In genomic region chr10:68828833-68829232, GRCh38 we compare ENCODE assay signal across 13 cellular contexts. TPM values are rescaled to one million over a fixed set of nuclear protein-coding genes. Genes with fewer than 3 reads are reported as not detected.
A peak's percentile ranks its signal among the peaks of the same experiment; 100 is the strongest.
DNase-seq lines count a peak whose midpoint lies in the region; ATAC-seq, FAIRE-seq and TF ChIP-seq lines count a peak whose summit lies in the region.
"Had no signal": no experiment of that assay in that cellular context is flagged by ENCODE, and none has a peak within 500 bp of the region (broad histone marks: within the 10 kb centered on the region; RNA-seq: fewer than 3 reads in every experiment).

No MANE protein-coding gene starts in this region.

- H3K36me3 ChIP-seq in HepG2 (replicated peaks in 1 of 2; ENCODE audit: control insufficient read depth in 1 of 2, insufficient read depth in 2 of 2, low read length in 2 of 2) (no peaks in the 10 kb centered on the region), right lobe of liver (no peaks in the 10 kb centered on the region)
- H3K36me3 ChIP-seq: WERI-Rb-1 had no signal

- H3K4me3 ChIP-seq in HepG2 (replicated peaks in 1 of 3; ENCODE audit: insufficient read depth in 1 of 3, low read depth in 2 of 3, low read length in 3 of 3) (peak overlapping the region in 1 of 3 experiments; percentile 70; a peak in 2 of 6 replicates), right lobe of liver (no peak overlapping the region)

- DNase-seq in HepG2 (ENCODE audit: low spot score) (no peak), right lobe of liver (no peak), T-cell (no peak), left kidney (ENCODE audit: low read depth, low spot score) (peak; percentile 15), HK-2 (ENCODE audit: unreplicated experiment) (no peak), HCEC 1CT (no peak), UCSD-AML1 (lab: John Stamatoyannopoulos, UW; ENCODE audit: unreplicated experiment) (no peak)
- DNase-seq: NCI-H1048, SIG-M5 had no signal

- no peak overlapping the region for H3K9ac ChIP-seq in HepG2 (ENCODE audit: insufficient read depth, low read depth, low read length)

- H2AFZ ChIP-seq in HepG2 (ENCODE audit: low read length), result no peak overlapping the region

- FAIRE-seq in HepG2 (lab: Jason Lieb, UNC), result no peak

- peak overlapping the region; percentile 54 to 65 (median 55) for H3K4me3 Mint-ChIP-seq in T-cell

- POLR2A ChIA-PET in HepG2 (lab: Yijun Ruan, JAX), result interaction anchor here (1.9 to 3.2 kb wide), 3 partner anchors 20 to 47 kb away, joined by 8 to 31 read pairs (median 26); no protein-coding TSS in a partner anchor
- POLR2A ChIA-PET in T-cell (lab: Charles Lee), result interaction anchor here in 1 of 2 donors (0.6 kb wide), 1 partner anchor 9 kb away, joined by 3 read pairs; no protein-coding TSS in a partner anchor

- H3K27me3 Mint-ChIP-seq in T-cell, result peaks cover 0 to 3% of the 10 kb centered on the region in 2 donors

- H3K4me1 Mint-ChIP-seq in T-cell, result peaks cover 5 to 21% (median 20%) of the 10 kb centered on the region in 3 donors

- no peaks in the 10 kb centered on the region for H3K9me3 Mint-ChIP-seq in T-cell
- H3K9me3 Mint-ChIP-seq: dendritic cell treated with granulocyte-macrophage colony-stimulating factor and Interleukin-4, amounts not matched to agents 40 ng/mL and 50 ng/mL, for 4 days had no signal

- BruUV-seq in HepG2 (replicated peaks; lab: Mats Ljungman, UMichigan), result TSS peak; percentile 68

- H3K9me3 ChIP-seq in HepG2 (ENCODE audit: low read length), result no peaks in the 10 kb centered on the region
- no peaks in the 10 kb centered on the region for H3K9me3 ChIP-seq in right lobe of liver

- WGBS in HepG2 (ENCODE audit: low lambda C conversion rate), result 96% methylated on average over 10 of the region's 10 CpGs
- whole genome bisulfite sequencing in right lobe of liver (ENCODE audit: insufficient coverage, low coverage, low lambda C conversion rate, missing lambda C conversion rate), result 85% methylated on average over 10 of the region's 10 CpGs

- no peaks in the 10 kb centered on the region for H4K20me1 ChIP-seq in HepG2 (ENCODE audit: insufficient read depth, low read length)

- in situ Hi-C loops in HepG2 (cut with HindIII; ENCODE audit: extremely low pct_ligation_motif_present, low pct_unique_long_range_greater_than_20kb), result no loop called here

- no peak overlapping the region for H3K27ac ChIP-seq in HepG2 (ENCODE audit: extremely low read length, insufficient read depth, low read length)
- no peak overlapping the region for H3K27ac ChIP-seq in right lobe of liver

- TF ChIP-seq CTCF in HepG2 (CRISPR knock-in tag; IDR thresholded peaks at IDR 0.05) (no peak), right lobe of liver (IDR thresholded peaks at IDR 0.05) (no peak)

- intact Hi-C loops in HepG2 (cut with micrococcal nuclease; ENCODE audit: unreplicated experiment), result loop anchor here (5.0 kb wide), 1 partner anchor 48 kb away; no protein-coding TSS in a partner anchor
- intact Hi-C loops in right lobe of liver (cut with DNase I), result no loop called here

- ATAC-seq in HepG2, result no peak
- ATAC-seq in right lobe of liver, result no peak
- no peak for ATAC-seq in T-cell (replicated peaks in 1 of 4)
- no peak for ATAC-seq in GM18511 (IDR thresholded peaks at IDR 0.05; ENCODE audit: unreplicated experiment)

- no peak for TF ChIP-seq RAD21 in HepG2 (CRISPR knock-in tag; IDR thresholded peaks at IDR 0.05)

- TF ChIP-seq EP300 in HepG2 (IDR thresholded peaks at IDR 0.05; ENCODE audit: low read depth in 2 of 2, low read length in 2 of 2) (no peak), HepG2 (CRISPR knock-in tag; IDR thresholded peaks at IDR 0.05; ENCODE audit: borderline replicate concordance) (no peak)

- H3K27me3 ChIP-seq in HepG2 (ENCODE audit: control insufficient read depth in 1 of 2, insufficient read depth in 2 of 2, low read length in 2 of 2), result no peaks in the 10 kb centered on the region
- H3K27me3 ChIP-seq in right lobe of liver, result no peaks in the 10 kb centered on the region

- TF ChIP-seq POLR2A in HepG2 (IDR thresholded peaks at IDR 0.05; ENCODE audit: insufficient read depth in 1 of 2, low read depth in 2 of 2, low read length in 2 of 2) (no peak), right lobe of liver (IDR thresholded peaks at IDR 0.05) (no peak)

- no peak overlapping the region for H3K27ac Mint-ChIP-seq in T-cell
- H3K27ac Mint-ChIP-seq: dendritic cell treated with granulocyte-macrophage colony-stimulating factor and Interleukin-4, amounts not matched to agents 40 ng/mL and 50 ng/mL, for 4 days had no signal

- no peaks in the 10 kb centered on the region for H3K79me2 ChIP-seq in HepG2 (ENCODE audit: insufficient read depth, low read length)

- H3K36me3 Mint-ChIP-seq in T-cell, result no peaks in the 10 kb centered on the region

- CTCF ChIA-PET in HepG2 (lab: Yijun Ruan, JAX; ENCODE audit: low intra/inter-chr PET ratio, low total read pairs) (no interaction called here), T-cell (lab: Charles Lee) (no interaction called here)

- H3K4me1 ChIP-seq in HepG2 (ENCODE audit: insufficient read depth, low read length) (peaks cover 19% of the 10 kb centered on the region), right lobe of liver (peaks cover 0 to 3% (median 0%) of the 10 kb centered on the region in 4 donors)

- peak overlapping the region; percentile 77; the same call in 1 of the 2 replicates for H3K4me2 ChIP-seq in HepG2 (ENCODE audit: low read depth, low read length)

TF ChIP-seq in HepG2, 621 proteins besides CTCF, POLR2A, EP300 and RAD21:
- TF ChIP-seq, protein P1, sequence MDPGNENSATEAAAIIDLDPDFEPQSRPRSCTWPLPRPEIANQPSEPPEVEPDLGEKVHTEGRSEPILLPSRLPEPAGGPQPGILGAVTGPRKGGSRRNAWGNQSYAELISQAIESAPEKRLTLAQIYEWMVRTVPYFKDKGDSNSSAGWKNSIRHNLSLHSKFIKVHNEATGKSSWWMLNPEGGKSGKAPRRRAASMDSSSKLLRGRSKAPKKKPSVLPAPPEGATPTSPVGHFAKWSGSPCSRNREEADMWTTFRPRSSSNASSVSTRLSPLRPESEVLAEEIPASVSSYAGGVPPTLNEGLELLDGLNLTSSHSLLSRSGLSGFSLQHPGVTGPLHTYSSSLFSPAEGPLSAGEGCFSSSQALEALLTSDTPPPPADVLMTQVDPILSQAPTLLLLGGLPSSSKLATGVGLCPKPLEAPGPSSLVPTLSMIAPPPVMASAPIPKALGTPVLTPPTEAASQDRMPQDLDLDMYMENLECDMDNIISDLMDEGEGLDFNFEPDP (CRISPR knock-in tag; conservative IDR thresholded peaks at IDR 0.05), result 0 out of 2 replicates have a peak, but pooled peaks have one; percentile 30
- TF ChIP-seq FLYWCH1 (CRISPR knock-in tag; IDR thresholded peaks at IDR 0.05) (no peak), ZNF7 (CRISPR knock-in tag; IDR thresholded peaks at IDR 0.05) (peak; percentile 96), ZNF317 (CRISPR knock-in tag; IDR thresholded peaks at IDR 0.05) (0 out of 2 replicates have a peak, but pooled peaks have one; percentile 5), SNAI1 (CRISPR knock-in tag; IDR thresholded peaks at IDR 0.05; ENCODE audit: borderline replicate concordance) (no peak), SMARCC2 (IDR thresholded peaks at IDR 0.05) (no peak)
TF ChIP-seq in HepG2: peak in this region for 3.

RNA-seq across cellular contexts. Expression of gene STOX1, which starts 1.5 kb away (rescaled TPM):
- total RNA-seq in HepG2 (2016; rRNA removed; fragmentation: Illumina TruSeq; extraction: Trizol) (6.0 and 9.4 TPM in 2 replicates), right lobe of liver (under 1 TPM in 5 of 6 experiments, not detected in 1; 0.12 to 0.81 (median 0.20) TPM), T-cell (1 to 10 TPM in 1 of 5 donors, under 1 TPM in 4; 0.16 to 1.1 (median 0.50) TPM)
- 3.1 and 3.8 TPM in 2 replicates for total RNA-seq in HepG2 (2016; cell fraction: cytosol; rRNA removed; fragmentation: Illumina TruSeq; extraction: Trizol; ENCODE audit: low read depth)
- total RNA-seq in HepG2 (2016; cell fraction: insoluble cytoplasmic fraction; rRNA removed; fragmentation: Illumina TruSeq; extraction: Trizol), result 5.8 and 8.1 TPM in 2 replicates
- 5.7 and 6.4 TPM in 2 replicates for total RNA-seq in HepG2 (2016; cell fraction: membrane; rRNA removed; fragmentation: Illumina TruSeq; extraction: Trizol)
- total RNA-seq in HepG2 (2016; cell fraction: nucleus; rRNA removed; fragmentation: Illumina TruSeq; extraction: Trizol), result 3.4 and 4.5 TPM in 2 replicates
- 1.8 and 2.5 TPM in 2 replicates for polyA plus RNA-seq in HepG2 (2011; rRNA removed)
- polyA plus RNA-seq in HepG2 (2011; cell fraction: cytosol; rRNA removed), result 0.95 and 1.6 TPM in 2 replicates
- 0.58 and 0.88 TPM in 2 replicates for polyA plus RNA-seq in HepG2 (2011; cell fraction: nucleus; rRNA removed)
- polyA plus RNA-seq in HepG2 (2012), result 2.4 and 4.0 TPM in 2 replicates
- polyA plus RNA-seq in HepG2 (2016; cell fraction: cytosol; fragmentation: Illumina TruSeq; extraction: Trizol; ENCODE audit: low read depth), result 2.3 and 2.4 TPM in 2 replicates
- 7.0 and 7.2 TPM in 2 replicates for polyA plus RNA-seq in HepG2 (2016; cell fraction: insoluble cytoplasmic fraction; fragmentation: Illumina TruSeq; extraction: Trizol; ENCODE audit: low read depth)
- 3.8 and 3.9 TPM in 2 replicates for polyA plus RNA-seq in HepG2 (2016; cell fraction: membrane; fragmentation: Illumina TruSeq; extraction: Trizol; ENCODE audit: low read depth)
- 4.6 and 5.2 TPM in 2 replicates for polyA plus RNA-seq in HepG2 (2016; cell fraction: nucleus; fragmentation: Illumina TruSeq; extraction: Trizol; ENCODE audit: insufficient read depth, low read depth)
- 1.1 and 1.4 TPM in 2 replicates for polyA minus RNA-seq in HepG2 (2011; rRNA and poly(A)+ RNA removed; ENCODE audit: low replicate concordance)
- polyA minus RNA-seq in HepG2 (2011; cell fraction: cytosol; rRNA and poly(A)+ RNA removed), result 3.6 and 3.7 TPM in 2 replicates
- 2.2 and 3.5 TPM in 2 replicates for polyA minus RNA-seq in HepG2 (2011; cell fraction: nucleus; rRNA and poly(A)+ RNA removed)
- polyA plus RNA-seq: BJ had no signal
